In genomic region chr10:51073461-51074237, GRCh38 we compare ENCODE assay signal across 8 cellular contexts. TPM values are rescaled to one million over a fixed set of nuclear protein-coding genes. Genes with fewer than 3 reads are reported as not detected.
DNase-seq lines count a peak whose midpoint lies in the region; ATAC-seq, FAIRE-seq and TF ChIP-seq lines count a peak whose summit lies in the region.

No MANE protein-coding gene starts in this region.

- intact Hi-C loops in Panc1 (cut with micrococcal nuclease; ENCODE audit: unreplicated experiment) (no loop called here), esophagus muscularis mucosa (cut with DNase I) (loop anchor here (5.0 to 10.0 kb wide), 3 partner anchors 81 to 889 kb away; no protein-coding TSS in a partner anchor), mucosa of descending colon (cut with DNase I, micrococcal nuclease) (loop anchor here in 1 of 2 donors (10.0 kb wide), 1 partner anchor 351 kb away; no protein-coding TSS in a partner anchor), uterus (cut with DNase I; ENCODE audit: low total_unique reads) (no loop called here)

- in situ Hi-C loops in Panc1 (cut with HindIII; ENCODE audit: low pct_unique_long_range_greater_than_20kb, low sequenced_read_pairs) = no loop called here

- H3K36me3 ChIP-seq in Panc1 (ENCODE audit: control insufficient read depth, insufficient read depth, low read length) (no peaks in the 10 kb centered on the region), esophagus muscularis mucosa (no peaks in the 10 kb centered on the region), mucosa of descending colon (ENCODE audit: low read depth) (no peaks in the 10 kb centered on the region), uterus (no peaks in the 10 kb centered on the region)

- FAIRE-seq in GM12892 (lab: Jason Lieb, UNC) = no peak

- TF ChIP-seq CTCF in Panc1 (IDR thresholded peaks at IDR 0.05) (no peak), esophagus muscularis mucosa (IDR thresholded peaks at IDR 0.05) (no peak), mucosa of descending colon (IDR thresholded peaks at IDR 0.05) (no peak), uterus (IDR thresholded peaks at IDR 0.05) (no peak)

- CTCF ChIA-PET in Panc1 (lab: Charles Lee) = interaction anchor here (0.8 to 0.9 kb wide), 2 partner anchors 33 to 395 kb away, joined by 3 read pairs; no protein-coding TSS in a partner anchor

- DNase-seq in GM12892 (ENCODE audit: insufficient read length) = peak; percentile 6
- no peak for DNase-seq in Panc1 (ENCODE audit: low read depth, low spot score)
- DNase-seq in esophagus muscularis mucosa (ENCODE audit: extremely low spot score) = no peak
- peak in 2 of 3 donors; percentile 35 to 52 for DNase-seq in mucosa of descending colon
- peak; percentile 62 to 66 for DNase-seq in uterus
- no peak for DNase-seq in T-helper 2 cell
- no peak for DNase-seq in activated gamma-delta T cell treated with Interleukin-2 at 50 U/mL for 16 hours

- H3K9me3 ChIP-seq in Panc1 (ENCODE audit: control insufficient read depth, insufficient read depth, low read depth, low read length) (no peaks in the 10 kb centered on the region), esophagus muscularis mucosa (no peaks in the 10 kb centered on the region), mucosa of descending colon (no peaks in the 10 kb centered on the region), uterus (no peaks in the 10 kb centered on the region)

- WGBS in esophagus muscularis mucosa = 2% methylated on average over 26 of the region's 50 CpGs

- no peak for TF ChIP-seq EP300 in esophagus muscularis mucosa (IDR thresholded peaks at IDR 0.05)

- H3K27ac ChIP-seq in Panc1 (ENCODE audit: low read length) (no peak overlapping the region; the same call in 1 of the 2 replicates), esophagus muscularis mucosa (replicated peaks in 1 of 4) (peak overlapping the region; percentile 86 to 93 (median 92)), uterus (peak overlapping the region; percentile 92 to 98)

- peak overlapping the region; percentile 60 to 66 for H3K4me3 ChIP-seq in Panc1 (ENCODE audit: low read depth in 2 of 2, low read length in 2 of 2)
- peak overlapping the region; percentile 63 to 74 (median 70) for H3K4me3 ChIP-seq in esophagus muscularis mucosa
- peak overlapping the region; percentile 13 for H3K4me3 ChIP-seq in mucosa of descending colon
- peak overlapping the region; percentile 62 to 79 for H3K4me3 ChIP-seq in uterus

- TF ChIP-seq POLR2A in GM12892 (IDR thresholded peaks at IDR 0.05; ENCODE audit: low read depth, low read length) (no peak), esophagus muscularis mucosa (IDR thresholded peaks at IDR 0.05; ENCODE audit: low read depth) (no peak), uterus (IDR thresholded peaks at IDR 0.05) (peak in 1 of 2 donors; percentile 40)

- POLR2A ChIA-PET in Panc1 (lab: Charles Lee) = interaction anchor here (0.6 kb wide), 1 partner anchor 1523 kb away, joined by 4 read pairs; no protein-coding TSS in a partner anchor

- BruUV-seq in Panc1 (replicated peaks; lab: Mats Ljungman, UMichigan) = no TSS peak

- H3K4me1 ChIP-seq in Panc1 (ENCODE audit: control insufficient read depth, insufficient read depth, low read length) (no peaks in the 10 kb centered on the region), esophagus muscularis mucosa (peaks cover 4 to 40% (median 34%) of the 10 kb centered on the region in 4 donors), mucosa of descending colon (ENCODE audit: low read depth) (no peaks in the 10 kb centered on the region), uterus (peaks cover 0 to 6% of the 10 kb centered on the region in 2 donors)

- peaks cover 58% of the 10 kb centered on the region for H3K27me3 ChIP-seq in Panc1 (ENCODE audit: control insufficient read depth, insufficient read depth, low read length)
- H3K27me3 ChIP-seq in esophagus muscularis mucosa = no peaks in the 10 kb centered on the region
- no peaks in the 10 kb centered on the region for H3K27me3 ChIP-seq in uterus

- ATAC-seq in Panc1 (peak; percentile 79), mucosa of descending colon (peak; percentile 59), GM19023 (IDR thresholded peaks at IDR 0.05; ENCODE audit: unreplicated experiment) (no peak)

RNA-seq across cellular contexts. Expression of gene PRKG1, which starts 0.6 kb away (rescaled TPM):
- not detected for polyA plus RNA-seq in GM12892 (2012; ENCODE audit: missing spikeins)
- total RNA-seq in Panc1 (2021; ENCODE audit: unreplicated experiment) (0.92 TPM), esophagus muscularis mucosa (10 to 100 TPM; 24.5 to 46.1 (median 37.1) TPM), mucosa of descending colon (10 to 100 TPM; 17.1 to 55.6 (median 21.1) TPM), uterus (100 to 1,000 TPM in 1 of 4 donors, 10 to 100 TPM in 3; 32.4 to 136 (median 69.6) TPM)
- 0.59 TPM for polyA plus RNA-seq in Panc1 (2012; ENCODE audit: insufficient read length)

Comparison
In these comparisons a context has a peak if more than half of its experiments do, and no peak if none do; other contexts are left out.
1. DNase-seq: peak in GM12892 (single experiment), mucosa of descending colon (2 of 3) and uterus (2 of 2); none in Panc1 (single experiment), esophagus muscularis mucosa (single experiment), T-helper 2 cell (0 of 5) and activated gamma-delta T cell treated with Interleukin-2 at 50 U/mL for 16 hours (single experiment).
2. H3K4me3 ChIP-seq: peak in every context shown above with its lines; median percentile 70 in uterus; 70 in esophagus muscularis mucosa; 63 in Panc1; 13 in mucosa of descending colon.